Comparison of ENCODE assay signal across 8 cellular contexts in genomic region chr3:24773798-24774197, GRCh38.
DNase-seq lines count a peak whose midpoint lies in the region; ATAC-seq and TF ChIP-seq lines count a peak whose summit lies in the region.

No MANE protein-coding gene starts in this region.

- peak; percentile 91 for TF ChIP-seq RAD21 in Ishikawa (IDR thresholded peaks at IDR 0.05; ENCODE audit: low read depth)

- peak; percentile 75 for TF ChIP-seq CTCF in lower lobe of right lung (IDR thresholded peaks at IDR 0.05)

- H3K36me3 ChIP-seq in lower lobe of right lung: no peaks in the 10 kb centered on the region

- H3K4me3 Mint-ChIP-seq in activated T-helper 17 cell treated with anti-CD3 and anti-CD28 coated beads, Interleukin-2, amount 50 U/mL, for 72 hours: no peak overlapping the region
- H3K4me3 Mint-ChIP-seq in activated T-cell treated with anti-CD3 and anti-CD28 coated beads, Interleukin-2, amount 50 U/mL, for 4 hours: no peak overlapping the region

- no peaks in the 10 kb centered on the region for H3K27me3 ChIP-seq in lower lobe of right lung (ENCODE audit: low read depth)

- no peak overlapping the region for H3K27ac ChIP-seq in lower lobe of right lung

- no peaks in the 10 kb centered on the region for H3K4me1 Mint-ChIP-seq in activated T-helper 17 cell treated with anti-CD3 and anti-CD28 coated beads, Interleukin-2, amount 50 U/mL, for 72 hours
- H3K4me1 Mint-ChIP-seq in activated T-cell treated with anti-CD3 and anti-CD28 coated beads, Interleukin-2, amount 50 U/mL, for 4 hours (ENCODE audit: low read depth): no peaks in the 10 kb centered on the region

- no peak overlapping the region for H3K27ac Mint-ChIP-seq in activated T-helper 17 cell treated with anti-CD3 and anti-CD28 coated beads, Interleukin-2, amount 50 U/mL, for 72 hours

- no peaks in the 10 kb centered on the region for H3K36me3 Mint-ChIP-seq in activated T-helper 17 cell treated with anti-CD3 and anti-CD28 coated beads, Interleukin-2, amount 50 U/mL, for 72 hours (ENCODE audit: low read depth)
- no peaks in the 10 kb centered on the region for H3K36me3 Mint-ChIP-seq in activated T-cell treated with anti-CD3 and anti-CD28 coated beads, Interleukin-2, amount 50 U/mL, for 4 hours (ENCODE audit: insufficient read depth)

- no peak for TF ChIP-seq EP300 in Ishikawa (IDR thresholded peaks at IDR 0.05; ENCODE audit: borderline replicate concordance)

- H3K27me3 Mint-ChIP-seq in activated T-helper 17 cell treated with anti-CD3 and anti-CD28 coated beads, Interleukin-2, amount 50 U/mL, for 72 hours: no peaks in the 10 kb centered on the region
- H3K27me3 Mint-ChIP-seq in activated T-cell treated with anti-CD3 and anti-CD28 coated beads, Interleukin-2, amount 50 U/mL, for 4 hours (ENCODE audit: low read depth): no peaks in the 10 kb centered on the region

- no peaks in the 10 kb centered on the region for H3K9me3 ChIP-seq in lower lobe of right lung

- H3K4me3 ChIP-seq in lower lobe of right lung: no peak overlapping the region

- no peaks in the 10 kb centered on the region for H3K4me1 ChIP-seq in lower lobe of right lung

- intact Hi-C loops in lower lobe of right lung (cut with DNase I): loop anchor here (10.0 kb wide), 1 partner anchor 821 kb away; no protein-coding TSS in a partner anchor

- DNase-seq in ELF-1 (ENCODE audit: low read depth, low spot score) (peak; percentile 54), RKO (ENCODE audit: low spot score) (peak; percentile 83), ecto neural progenitor cell (ENCODE audit: low spot score) (peak; percentile 69), lower lobe of right lung (no peak)
- no peak for DNase-seq in activated T-cell treated with anti-CD3 and anti-CD28 coated beads, Interleukin-2, amount 50 U/mL, for 4 hours

- ATAC-seq in GM21367 (IDR thresholded peaks at IDR 0.05; ENCODE audit: unreplicated experiment): peak; percentile 87
- ATAC-seq in lower lobe of right lung: peak; percentile 65 to 77
- no peak for ATAC-seq in activated T-helper 17 cell treated with anti-CD3 and anti-CD28 coated beads, Interleukin-2, amount 50 U/mL, for 72 hours (replicated peaks)
- ATAC-seq in activated T-cell treated with anti-CD3 and anti-CD28 coated beads, Interleukin-2, amount 50 U/mL, for 4 hours: no peak

- no peaks in the 10 kb centered on the region for H3K9me3 Mint-ChIP-seq in activated T-helper 17 cell treated with anti-CD3 and anti-CD28 coated beads, Interleukin-2, amount 50 U/mL, for 72 hours
- peaks cover 4% of the 10 kb centered on the region for H3K9me3 Mint-ChIP-seq in activated T-cell treated with anti-CD3 and anti-CD28 coated beads, Interleukin-2, amount 50 U/mL, for 4 hours

TF ChIP-seq in Ishikawa, 13 proteins besides CTCF, POLR2A, EP300 and RAD21:
- no peak for TF ChIP-seq YY1 (IDR thresholded peaks at IDR 0.05; ENCODE audit: low read depth)
- no peak for TF ChIP-seq NFIC (IDR thresholded peaks at IDR 0.05)

Comparison
In these comparisons a context has a peak if more than half of its experiments do, and no peak if none do; other contexts are left out.
1. DNase-seq: peak in ELF-1 (single experiment), RKO (single experiment) and ecto neural progenitor cell (single experiment); none in lower lobe of right lung (single experiment) and activated T-cell treated with anti-CD3 and anti-CD28 coated beads, Interleukin-2, amount 50 U/mL, for 4 hours (single experiment).
2. ATAC-seq: peak in GM21367 (single experiment) and lower lobe of right lung (2 of 2); none in activated T-helper 17 cell treated with anti-CD3 and anti-CD28 coated beads, Interleukin-2, amount 50 U/mL, for 72 hours (single experiment) and activated T-cell treated with anti-CD3 and anti-CD28 coated beads, Interleukin-2, amount 50 U/mL, for 4 hours (0 of 2).